Comparison of ENCODE assay signal across 9 cellular contexts in genomic region chr1:44786841-44787426, GRCh38. TPM values are rescaled to one million over a fixed set of nuclear protein-coding genes. Genes with fewer than 3 reads are reported as not detected.
A peak's percentile ranks its signal among the peaks of the same experiment; 100 is the strongest.
DNase-seq lines count a peak whose midpoint lies in the region; ATAC-seq, FAIRE-seq and TF ChIP-seq lines count a peak whose summit lies in the region.
"Had no signal": no experiment of that assay in that cellular context is flagged by ENCODE, and none has a peak within 500 bp of the region (broad histone marks: within the 10 kb centered on the region; RNA-seq: fewer than 3 reads in every experiment).

No MANE protein-coding gene starts in this region.

- TF ChIP-seq RAD21 in GM12878 (IDR thresholded peaks at IDR 0.05; ENCODE audit: insufficient read depth, low read depth, low read length): no peak

- peaks cover 0 to 5% (median 0%) of the 10 kb centered on the region in 9 donors for H3K36me3 ChIP-seq in heart left ventricle
- peaks cover 0 to 3% of the 10 kb centered on the region in 2 experiments; a peak in 1 of 4 replicates for H3K36me3 ChIP-seq in GM12878 (ENCODE audit: control insufficient read depth in 2 of 2, insufficient read depth in 2 of 2, low read length in 1 of 2)
- H3K36me3 ChIP-seq in muscle layer of duodenum (ENCODE audit: control insufficient read depth in 1 of 2, insufficient read depth in 2 of 2, low read length in 2 of 2): no peaks in the 10 kb centered on the region
- peaks cover 0 to 5% (median 0%) of the 10 kb centered on the region in 4 donors for H3K36me3 ChIP-seq in upper lobe of left lung

- no peak for TF ChIP-seq POLR2A in heart left ventricle (IDR thresholded peaks at IDR 0.05)
- TF ChIP-seq POLR2A in GM12878 (IDR thresholded peaks at IDR 0.05; ENCODE audit: low read depth, low read length): no peak
- no peak for TF ChIP-seq POLR2A in upper lobe of left lung (IDR thresholded peaks at IDR 0.05)

- no peaks in the 10 kb centered on the region for H4K20me1 ChIP-seq in GM12878 (ENCODE audit: control insufficient read depth, insufficient read depth)

- no peak for TF ChIP-seq EP300 in GM12878 (IDR thresholded peaks at IDR 0.05; ENCODE audit: borderline replicate concordance in 1 of 2, control insufficient read depth in 1 of 2, low read depth in 2 of 2, low read length in 2 of 2)
- TF ChIP-seq EP300 in upper lobe of left lung (IDR thresholded peaks at IDR 0.05): no peak

- DNase-seq in heart left ventricle (peak in 1 of 5 donors; percentile 25), Right ventricle myocardium superior (no peak), GM12878 (ENCODE audit: low read depth, low spot score) (no peak), upper lobe of left lung (no peak), NCI-H2029 (lab: John Stamatoyannopoulos, UW) (no peak), NCI-H524 (lab: John Stamatoyannopoulos, UW) (no peak)
- DNase-seq: AML-193 had no signal

- RAD21 ChIA-PET in GM12878 (lab: Charles Lee; ENCODE audit: unreplicated experiment): interaction anchor here (0.7 to 1.4 kb wide), 3 partner anchors 13 to 56 kb away, joined by 4 to 7 read pairs (median 4); partner anchors contain the start of genes PLK3 and RNU5D-1

- H3K4me2 ChIP-seq in GM12878 (ENCODE audit: control insufficient read depth, insufficient read depth): peak overlapping the region; percentile 90

- CTCF ChIA-PET in GM12878 (lab: Yijun Ruan, JAX): interaction anchor here (0.7 to 5.2 kb wide), 14 partner anchors 10 to 706 kb away, joined by 3 to 40 read pairs (median 3); partner anchors contain the start of genes HECTD3, PLK3, RNU5D-1 and RPS8

- WGBS in heart left ventricle, 4 donors: 81 to 92% (median 83%) methylated on average over 9 of the region's 9 CpGs
- WGBS in GM12878 (ENCODE audit: insufficient coverage, insufficient replicate concordance, low lambda C conversion rate, missing lambda C conversion rate): 83% methylated on average over 6 of the region's 9 CpGs
- WGBS in upper lobe of left lung, 2 donors: 78 to 80% methylated on average over 9 of the region's 9 CpGs

- H3K4me3 ChIP-seq in heart left ventricle (peak overlapping the region in 2 of 12 donors; percentile 60 to 63), GM12878 (no peak overlapping the region), muscle layer of duodenum (ENCODE audit: low read depth in 1 of 2, low read length in 2 of 2) (peak overlapping the region; percentile 55 to 66), upper lobe of left lung (peak overlapping the region in 2 of 4 donors; percentile 50 to 52)

- no TSS peak for BruUV-seq in GM12878 (replicated peaks; lab: Mats Ljungman, UMichigan)

- no peak for ATAC-seq in heart left ventricle
- no peak for ATAC-seq in Right ventricle myocardium superior (ENCODE audit: poor library complexity)
- no peak for ATAC-seq in GM12878
- no peak for ATAC-seq in upper lobe of left lung (ENCODE audit: low FRiP score in 2 of 2)
- ATAC-seq in GM19035 (IDR thresholded peaks at IDR 0.05; ENCODE audit: unreplicated experiment): no peak

- POLR2A ChIA-PET in GM12878 (lab: Charles Lee): interaction anchor here (0.5 to 2.4 kb wide), 5 partner anchors 11 to 804 kb away, joined by 3 to 9 read pairs (median 5); partner anchors contain the start of gene RPS8

- intact Hi-C loops in heart left ventricle (cut with DNase I) (loop anchor here in 7 of 10 donors (2.0 to 10.0 kb wide), 10 partner anchors 40 to 518 kb away; partner anchors contain the start of genes HECTD3 (in 3 of the 7), UROD (in 3 of the 7), EIF2B3 (in 2 of the 7) and RNU5D-1 (in 2 of the 7)), Right ventricle myocardium superior (cut with DNase I) (loop anchor here (5.0 to 10.0 kb wide), 2 partner anchors 48 to 225 kb away; partner anchors contain the start of genes HECTD3 and UROD), GM12878 (cut with micrococcal nuclease; ENCODE audit: unreplicated experiment) (no loop called here)

- H3K9me3 ChIP-seq in heart left ventricle (no peaks in the 10 kb centered on the region), GM12878 (replicated peaks; ENCODE audit: control insufficient read depth, insufficient read depth, low read length) (no peaks in the 10 kb centered on the region), muscle layer of duodenum (ENCODE audit: control insufficient read depth in 1 of 2, low read length in 2 of 2) (no peaks in the 10 kb centered on the region), upper lobe of left lung (no peaks in the 10 kb centered on the region)

- peak overlapping the region; percentile 41; the same call in 1 of the 2 replicates for H3K9ac ChIP-seq in GM12878 (ENCODE audit: control insufficient read depth, insufficient read depth, low read length)

- FAIRE-seq in GM12878 (lab: Jason Lieb, UNC): no peak

- in situ Hi-C loops in GM12878 (cut with MboI): no loop called here

- peak overlapping the region in 9 of 12 donors; percentile 43 to 68 (median 55) for H3K27ac ChIP-seq in heart left ventricle
- H3K27ac ChIP-seq in GM12878 (ENCODE audit: control insufficient read depth, insufficient read depth): no peak overlapping the region
- H3K27ac ChIP-seq in muscle layer of duodenum (ENCODE audit: low read length): no peak overlapping the region
- peak overlapping the region in 3 of 4 donors; percentile 22 to 72 (median 68) for H3K27ac ChIP-seq in upper lobe of left lung

- H3K4me1 ChIP-seq in heart left ventricle: peaks cover 0 to 33% (median 25%) of the 10 kb centered on the region in 12 donors
- H3K4me1 ChIP-seq in GM12878 (ENCODE audit: control insufficient read depth, insufficient read depth, low read length): peaks cover 30% of the 10 kb centered on the region
- peaks cover 11 to 21% of the 10 kb centered on the region in 2 donors for H3K4me1 ChIP-seq in muscle layer of duodenum (ENCODE audit: control insufficient read depth in 1 of 2, insufficient read depth in 2 of 2, low read length in 2 of 2)
- peaks cover 19 to 33% (median 32%) of the 10 kb centered on the region in 4 donors for H3K4me1 ChIP-seq in upper lobe of left lung

- TF ChIP-seq CTCF in heart left ventricle (IDR thresholded peaks at IDR 0.05) (no peak), GM12878 (IDR thresholded peaks at IDR 0.05 in 2 of 3, conservative IDR thresholded peaks at IDR 0.05 in 1 of 3; ENCODE audit: control insufficient read depth in 2 of 3, extremely low read depth in 1 of 3, insufficient read depth in 1 of 3, low read depth in 3 of 3, low read length in 3 of 3) (no peak), upper lobe of left lung (IDR thresholded peaks at IDR 0.05) (no peak)

- H3K27me3 ChIP-seq in heart left ventricle (no peaks in the 10 kb centered on the region), GM12878 (replicated peaks in 1 of 2; ENCODE audit: control insufficient read depth in 2 of 2, insufficient read depth in 2 of 2, low read length in 1 of 2) (no peaks in the 10 kb centered on the region), muscle layer of duodenum (ENCODE audit: low read depth, low read length) (no peaks in the 10 kb centered on the region), upper lobe of left lung (no peaks in the 10 kb centered on the region)

- SMC1A ChIA-PET in GM12878 (lab: Charles Lee; ENCODE audit: uncharacterized antibody, unreplicated experiment): interaction anchor here (0.7 to 2.5 kb wide), 4 partner anchors 12 to 513 kb away, joined by 3 to 12 read pairs (median 5); partner anchors contain the start of genes HECTD3, RPS8 and UROD

- no peaks in the 10 kb centered on the region; the same call in 1 of the 2 replicates for H3K79me2 ChIP-seq in GM12878 (ENCODE audit: control insufficient read depth, insufficient read depth, low read length)

- peak overlapping the region; percentile 95 for H2AFZ ChIP-seq in GM12878 (ENCODE audit: control insufficient read depth, low read depth, low read length)

RNA-seq across cellular contexts. Expression of gene BEST4, which starts 1.0 kb away (rescaled TPM):
- total RNA-seq in heart left ventricle (under 1 TPM in 3 of 9 donors, not detected in 6; 0.09 to 0.32 (median 0.23) TPM), Right ventricle myocardium superior (not detected), GM12878 (2014; rRNA removed) (0.65 and 0.85 TPM in 2 replicates), GM12878 (2014; rRNA removed; fragmentation: Illumina TruSeq; extraction: Trizol) (0.40 and 0.46 TPM in 2 replicates), GM12878 (2021) (1.3 and 1.5 TPM in 2 replicates), upper lobe of left lung (1 to 10 TPM in 3 of 6 donors, under 1 TPM in 3; 0.30 to 9.1 (median 0.81) TPM)
- polyA plus RNA-seq in heart left ventricle (under 1 TPM; 0.06 to 0.11 TPM), GM12878 (2011; rRNA removed) (0.08 TPM in 1 of 2 replicates, not detected in the other), GM12878 (2014; fragmentation: Illumina TruSeq; extraction: Trizol) (0.38 and 0.73 TPM in 2 replicates), GM12878 (2014; fragmentation: Nextera tagmentation; extraction: Ambion mirVana) (under 1 TPM; 0.06 to 0.20 TPM), GM12878 (2014; rRNA removed) (0.76 and 0.94 TPM in 2 replicates), GM12878 (2016; fragmentation: Nextera tagmentation; extraction: Ambion mirVana) (under 1 TPM; 0.43 to 0.98 TPM)
- total RNA-seq in GM12878 (2013; cell fraction: nucleolus; rRNA removed): 0.48 and 0.83 TPM in 2 replicates
- 0.20 TPM for polyA plus RNA-seq in GM12878 (2011; ENCODE audit: low read depth)
- 0.03 and 0.16 TPM in 2 replicates for polyA plus RNA-seq in GM12878 (2011; cell fraction: cytosol; rRNA removed)
- 0.22 TPM in 2 replicates for polyA plus RNA-seq in GM12878 (2011; cell fraction: nucleus; rRNA removed)
- 0.76 and 1.2 TPM in 2 replicates for polyA plus RNA-seq in GM12878 (2012)
- polyA minus RNA-seq in GM12878 (2011; rRNA and poly(A)+ RNA removed): 0.10 TPM in 1 of 2 replicates, not detected in the other
- polyA minus RNA-seq in GM12878 (2011; cell fraction: cytosol; rRNA and poly(A)+ RNA removed): not detected in 2 replicates
- 0.19 TPM in 1 of 2 replicates, not detected in the other for polyA minus RNA-seq in GM12878 (2011; cell fraction: nucleus; rRNA and poly(A)+ RNA removed)

RNA-seq across cellular contexts. Expression of gene RPS8, which starts 11.6 kb away (rescaled TPM):
- total RNA-seq in heart left ventricle: 1,000 to 10,000 TPM in 3 of 9 donors, 100 to 1,000 TPM in 6; 576 to 1,019 (median 853) TPM
- polyA plus RNA-seq in heart left ventricle: 1,000 to 10,000 TPM; 1,199 to 1,848 TPM
- 674 TPM for total RNA-seq in Right ventricle myocardium superior
- total RNA-seq in GM12878 (2013; cell fraction: nucleolus; rRNA removed): 330 and 356 TPM in 2 replicates
- 3,351 and 3,453 TPM in 2 replicates for total RNA-seq in GM12878 (2014; rRNA removed)
- total RNA-seq in GM12878 (2014; rRNA removed; fragmentation: Illumina TruSeq; extraction: Trizol): 3,065 and 3,117 TPM in 2 replicates
- total RNA-seq in GM12878 (2021): 3,050 and 3,180 TPM in 2 replicates
- 4,615 TPM for polyA plus RNA-seq in GM12878 (2011; ENCODE audit: low read depth)
- polyA plus RNA-seq in GM12878 (2011; rRNA removed): 2,404 and 2,482 TPM in 2 replicates
- 2,295 and 2,366 TPM in 2 replicates for polyA plus RNA-seq in GM12878 (2011; cell fraction: cytosol; rRNA removed)
- 751 and 887 TPM in 2 replicates for polyA plus RNA-seq in GM12878 (2011; cell fraction: nucleus; rRNA removed)
- 3,919 and 4,067 TPM in 2 replicates for polyA plus RNA-seq in GM12878 (2012)
- polyA plus RNA-seq in GM12878 (2014; fragmentation: Illumina TruSeq; extraction: Trizol): 1,912 and 2,704 TPM in 2 replicates
- 1,000 to 10,000 TPM; 2,238 to 3,059 TPM for polyA plus RNA-seq in GM12878 (2014; fragmentation: Nextera tagmentation; extraction: Ambion mirVana)
- polyA plus RNA-seq in GM12878 (2014; rRNA removed): 3,141 and 3,461 TPM in 2 replicates
- 1,000 to 10,000 TPM; 1,296 to 1,343 TPM for polyA plus RNA-seq in GM12878 (2016; fragmentation: Nextera tagmentation; extraction: Ambion mirVana)
- polyA minus RNA-seq in GM12878 (2011; rRNA and poly(A)+ RNA removed): 702 and 773 TPM in 2 replicates
- polyA minus RNA-seq in GM12878 (2011; cell fraction: cytosol; rRNA and poly(A)+ RNA removed): 421 and 433 TPM in 2 replicates
- polyA minus RNA-seq in GM12878 (2011; cell fraction: nucleus; rRNA and poly(A)+ RNA removed): 155 and 214 TPM in 2 replicates
- 1,000 to 10,000 TPM in 4 of 6 donors, 100 to 1,000 TPM in 2; 507 to 1,439 (median 1,183) TPM for total RNA-seq in upper lobe of left lung

RNA-seq across cellular contexts. Expression of gene PLK3, which starts 13.2 kb away (rescaled TPM):
- total RNA-seq in heart left ventricle (10 to 100 TPM in 2 of 9 donors, 1 to 10 TPM in 7; 4.5 to 17.9 (median 6.6) TPM), Right ventricle myocardium superior (6.2 TPM), GM12878 (2014; rRNA removed) (19.9 and 23.1 TPM in 2 replicates), GM12878 (2014; rRNA removed; fragmentation: Illumina TruSeq; extraction: Trizol) (8.1 and 9.0 TPM in 2 replicates), GM12878 (2021) (16.5 and 20.9 TPM in 2 replicates), upper lobe of left lung (10 to 100 TPM; 24.9 to 72.4 (median 49.6) TPM)
- polyA plus RNA-seq in heart left ventricle (1 to 10 TPM; 5.8 to 6.9 TPM), GM12878 (2011; rRNA removed) (6.4 and 11.6 TPM in 2 replicates), GM12878 (2014; fragmentation: Illumina TruSeq; extraction: Trizol) (5.4 and 9.3 TPM in 2 replicates), GM12878 (2014; fragmentation: Nextera tagmentation; extraction: Ambion mirVana) (1 to 10 TPM; 1.5 to 1.9 TPM), GM12878 (2014; rRNA removed) (23.2 and 29.2 TPM in 2 replicates), GM12878 (2016; fragmentation: Nextera tagmentation; extraction: Ambion mirVana) (10 to 100 TPM; 12.5 to 17.5 TPM)
- total RNA-seq in GM12878 (2013; cell fraction: nucleolus; rRNA removed): 46.1 and 49.0 TPM in 2 replicates
- polyA plus RNA-seq in GM12878 (2011; ENCODE audit: low read depth): 5.7 TPM
- polyA plus RNA-seq in GM12878 (2011; cell fraction: cytosol; rRNA removed): 15.5 and 18.4 TPM in 2 replicates
- 86.8 and 98.6 TPM in 2 replicates for polyA plus RNA-seq in GM12878 (2011; cell fraction: nucleus; rRNA removed)
- polyA plus RNA-seq in GM12878 (2012): 12.9 and 13.7 TPM in 2 replicates
- polyA minus RNA-seq in GM12878 (2011; rRNA and poly(A)+ RNA removed): 10.7 and 18.8 TPM in 2 replicates
- polyA minus RNA-seq in GM12878 (2011; cell fraction: cytosol; rRNA and poly(A)+ RNA removed): 7.9 and 8.8 TPM in 2 replicates
- polyA minus RNA-seq in GM12878 (2011; cell fraction: nucleus; rRNA and poly(A)+ RNA removed): 30.6 and 52.9 TPM in 2 replicates

RNA-seq across cellular contexts. Expression of gene DYNLT4, which starts 20.2 kb away (rescaled TPM):
- total RNA-seq in heart left ventricle (1 to 10 TPM in 3 of 9 donors, under 1 TPM in 5, not detected in 1; 0.54 to 1.0 (median 0.82) TPM), Right ventricle myocardium superior (1.1 TPM), GM12878 (2014; rRNA removed) (not detected in 2 replicates), GM12878 (2014; rRNA removed; fragmentation: Illumina TruSeq; extraction: Trizol) (not detected in 2 replicates), GM12878 (2021) (0.28 and 0.45 TPM in 2 replicates), upper lobe of left lung (10 to 100 TPM in 4 of 6 donors, 1 to 10 TPM in 2; 1.2 to 38.8 (median 10.9) TPM)
- polyA plus RNA-seq in heart left ventricle (1 to 10 TPM in 1 of 2 donors, under 1 TPM in 1; 0.36 to 1.7 TPM), GM12878 (2011; rRNA removed) (not detected in 2 replicates), GM12878 (2014; fragmentation: Illumina TruSeq; extraction: Trizol) (not detected in 2 replicates), GM12878 (2014; fragmentation: Nextera tagmentation; extraction: Ambion mirVana) (not detected), GM12878 (2014; rRNA removed) (not detected in 2 replicates), GM12878 (2016; fragmentation: Nextera tagmentation; extraction: Ambion mirVana) (under 1 TPM in 1 of 2 experiments, not detected in 1; 0.23 TPM)
- 1.3 TPM in 1 of 2 replicates, not detected in the other for total RNA-seq in GM12878 (2013; cell fraction: nucleolus; rRNA removed)
- polyA plus RNA-seq in GM12878 (2011; ENCODE audit: low read depth): not detected
- 0.10 TPM in 1 of 2 replicates, not detected in the other for polyA plus RNA-seq in GM12878 (2011; cell fraction: cytosol; rRNA removed)
- 0.22 TPM in 1 of 2 replicates, not detected in the other for polyA plus RNA-seq in GM12878 (2011; cell fraction: nucleus; rRNA removed)
- polyA plus RNA-seq in GM12878 (2012): not detected in 2 replicates
- polyA minus RNA-seq in GM12878 (2011; rRNA and poly(A)+ RNA removed): not detected in 2 replicates
- polyA minus RNA-seq in GM12878 (2011; cell fraction: cytosol; rRNA and poly(A)+ RNA removed): not detected in 2 replicates
- 0.57 and 0.60 TPM in 2 replicates for polyA minus RNA-seq in GM12878 (2011; cell fraction: nucleus; rRNA and poly(A)+ RNA removed)

RNA-seq across cellular contexts. Expression of gene BTBD19, which starts 21.4 kb away (rescaled TPM):
- total RNA-seq in heart left ventricle (1 to 10 TPM in 8 of 9 donors, under 1 TPM in 1; 0.56 to 7.4 (median 2.8) TPM), Right ventricle myocardium superior (1.9 TPM), GM12878 (2014; rRNA removed) (0.44 and 1.1 TPM in 2 replicates), GM12878 (2014; rRNA removed; fragmentation: Illumina TruSeq; extraction: Trizol) (0.18 and 0.45 TPM in 2 replicates), GM12878 (2021) (1.6 and 2.7 TPM in 2 replicates), upper lobe of left lung (10 to 100 TPM in 4 of 6 donors, 1 to 10 TPM in 2; 5.1 to 63.9 (median 17.8) TPM)
- polyA plus RNA-seq in heart left ventricle (1 to 10 TPM; 2.6 to 6.2 TPM), GM12878 (2011; rRNA removed) (0.30 and 0.67 TPM in 2 replicates), GM12878 (2014; fragmentation: Illumina TruSeq; extraction: Trizol) (0.29 and 0.37 TPM in 2 replicates), GM12878 (2014; fragmentation: Nextera tagmentation; extraction: Ambion mirVana) (under 1 TPM; 0.13 to 0.40 TPM), GM12878 (2014; rRNA removed) (1.0 and 3.0 TPM in 2 replicates), GM12878 (2016; fragmentation: Nextera tagmentation; extraction: Ambion mirVana) (under 1 TPM; 0.18 to 0.23 TPM)
- 3.8 and 5.1 TPM in 2 replicates for total RNA-seq in GM12878 (2013; cell fraction: nucleolus; rRNA removed)
- 0.41 TPM for polyA plus RNA-seq in GM12878 (2011; ENCODE audit: low read depth)
- 0.89 and 1.0 TPM in 2 replicates for polyA plus RNA-seq in GM12878 (2011; cell fraction: cytosol; rRNA removed)
- 3.0 and 3.1 TPM in 2 replicates for polyA plus RNA-seq in GM12878 (2011; cell fraction: nucleus; rRNA removed)
- 0.63 and 1.0 TPM in 2 replicates for polyA plus RNA-seq in GM12878 (2012)
- 0.80 and 1.2 TPM in 2 replicates for polyA minus RNA-seq in GM12878 (2011; rRNA and poly(A)+ RNA removed)
- polyA minus RNA-seq in GM12878 (2011; cell fraction: cytosol; rRNA and poly(A)+ RNA removed): 1.1 TPM in 1 of 2 replicates, not detected in the other
- polyA minus RNA-seq in GM12878 (2011; cell fraction: nucleus; rRNA and poly(A)+ RNA removed): 1.6 and 3.2 TPM in 2 replicates

Comparison
In these comparisons a context has a peak if more than half of its experiments do, and no peak if none do; other contexts are left out.
1. H3K27ac ChIP-seq: peak in heart left ventricle (9 of 12) and upper lobe of left lung (3 of 4); none in GM12878 (single experiment) and muscle layer of duodenum (single experiment).